In genomic region chr1:2301607-2302291, GRCh38 we compare ENCODE assay signal across 10 cellular contexts.
DNase-seq lines count a peak whose midpoint lies in the region; ATAC-seq, FAIRE-seq and TF ChIP-seq lines count a peak whose summit lies in the region.
"Had no signal": no experiment of that assay in that cellular context is flagged by ENCODE, and none has a peak within 500 bp of the region (broad histone marks: within the 10 kb centered on the region; RNA-seq: fewer than 3 reads in every experiment).

No MANE protein-coding gene starts in this region.

- H3K4me3 Mint-ChIP-seq in stimulated activated effector memory CD8-positive, alpha-beta T cell treated with anti-CD3 and anti-CD28 coated beads, Interleukin-12 subunit alpha, Interleukin-12 subunit beta, amount 100 ng/mL, for 72 hours: peak overlapping the region; percentile 73

- peaks cover 8 to 25% of the 10 kb centered on the region in 2 experiments for H3K36me3 ChIP-seq in endothelial cell of umbilical vein (ENCODE audit: control insufficient read depth in 2 of 2, extremely low read depth in 1 of 2, insufficient read depth in 2 of 2, low read length in 2 of 2)

- H3K36me3 Mint-ChIP-seq in stimulated activated effector memory CD8-positive, alpha-beta T cell treated with anti-CD3 and anti-CD28 coated beads, Interleukin-12 subunit alpha, Interleukin-12 subunit beta, amount 100 ng/mL, for 72 hours: peaks cover 55% of the 10 kb centered on the region

- CTCF ChIA-PET in RWPE1 (lab: Yijun Ruan, JAX) (interaction anchor here (0.9 kb wide), 1 partner anchor 107 kb away, joined by 3 read pairs; the partner anchor contains the start of gene FAAP20), endothelial cell of umbilical vein (lab: Charles Lee) (interaction anchor here (0.9 to 2.0 kb wide), 9 partner anchors 9 to 127 kb away, joined by 3 to 10 read pairs (median 6); partner anchors contain the start of gene FAAP20), GM10248 (lab: Yijun Ruan, JAX) (interaction anchor here (2.3 kb wide), 1 partner anchor 14 kb away, joined by 16 read pairs; no protein-coding TSS in a partner anchor)

- H3K4me1 Mint-ChIP-seq in stimulated activated effector memory CD8-positive, alpha-beta T cell treated with anti-CD3 and anti-CD28 coated beads, Interleukin-12 subunit alpha, Interleukin-12 subunit beta, amount 100 ng/mL, for 72 hours: peaks cover 39% of the 10 kb centered on the region

- no peak for ATAC-seq in stimulated activated effector memory CD8-positive, alpha-beta T cell treated with anti-CD3 and anti-CD28 coated beads, Interleukin-12 subunit alpha, Interleukin-12 subunit beta, amount 100 ng/mL, for 72 hours
- no peak for ATAC-seq in GM18505 (IDR thresholded peaks at IDR 0.05; ENCODE audit: unreplicated experiment)

- H3K79me2 ChIP-seq in endothelial cell of umbilical vein (ENCODE audit: control insufficient read depth, insufficient read depth, low read length): peaks cover 60% of the 10 kb centered on the region

- no peaks in the 10 kb centered on the region for H3K9me3 Mint-ChIP-seq in stimulated activated effector memory CD8-positive, alpha-beta T cell treated with anti-CD3 and anti-CD28 coated beads, Interleukin-12 subunit alpha, Interleukin-12 subunit beta, amount 100 ng/mL, for 72 hours

- H3K4me1 ChIP-seq in endothelial cell of umbilical vein (ENCODE audit: control insufficient read depth, extremely low read depth, insufficient read depth, low read length): peaks cover 27% of the 10 kb centered on the region

- no peak overlapping the region for H3K4me2 ChIP-seq in endothelial cell of umbilical vein (ENCODE audit: insufficient read depth, low read length)

- FAIRE-seq in endothelial cell of umbilical vein (lab: Jason Lieb, UNC): no peak

- H3K27ac ChIP-seq in RWPE1 (peak overlapping the region; percentile 67), endothelial cell of umbilical vein (ENCODE audit: insufficient read depth, low read depth, low read length) (peak overlapping the region; percentile 83)
- H3K27ac ChIP-seq: VCaP had no signal

- intact Hi-C loops in endothelial cell of umbilical vein (cut with micrococcal nuclease): loop anchor here (1.0 to 2.0 kb wide), 4 partner anchors 11 to 71 kb away; no protein-coding TSS in a partner anchor

- peak overlapping the region; percentile 47 for H3K4me3 ChIP-seq in GM12864 (ENCODE audit: low read depth, low read length)
- H3K4me3 ChIP-seq in endothelial cell of umbilical vein (replicated peaks in 1 of 3; ENCODE audit: insufficient read depth in 1 of 3, low read depth in 1 of 3, low read length in 3 of 3): no peak overlapping the region
- H3K4me3 ChIP-seq: prostate gland had no signal

- no TSS peak for BruUV-seq in endothelial cell of umbilical vein (replicated peaks; lab: Mats Ljungman, UMichigan)

- no peak for DNase-seq in GM12864 (ENCODE audit: low read depth)
- DNase-seq in RWPE1 (ENCODE audit: low spot score): no peak
- DNase-seq in endothelial cell of umbilical vein (ENCODE audit: low read depth, low spot score): no peak
- DNase-seq in stimulated activated effector memory CD8-positive, alpha-beta T cell treated with anti-CD3 and anti-CD28 coated beads, Interleukin-12 subunit alpha, Interleukin-12 subunit beta, amount 100 ng/mL, for 72 hours (ENCODE audit: low spot score in 2 of 2): no peak
- no peak for DNase-seq in GM10248 (ENCODE audit: extremely low spot score)
- no peak for DNase-seq in pons (ENCODE audit: low spot score)
- no peak for DNase-seq in NCI-H345 (lab: John Stamatoyannopoulos, UW)

- no peak for TF ChIP-seq POLR2A in endothelial cell of umbilical vein (IDR thresholded peaks at IDR 0.05; ENCODE audit: low read depth, low read length)
- TF ChIP-seq POLR2A in GM18505 (IDR thresholded peaks at IDR 0.05; ENCODE audit: borderline replicate concordance, extremely low read depth, insufficient read depth, insufficient read length): no peak

- dilution Hi-C loops in endothelial cell of umbilical vein (cut with MboI; ENCODE audit: extremely low pct_ligation_motif_present, low sequenced_read_pairs): loop anchor here (10.0 kb wide), 1 partner anchor 87 kb away; no protein-coding TSS in a partner anchor

- H3K9me3 ChIP-seq in endothelial cell of umbilical vein (replicated peaks; ENCODE audit: control insufficient read depth, insufficient read depth, low read length): no peaks in the 10 kb centered on the region
- H3K9me3 ChIP-seq: prostate gland had no signal

- no peak overlapping the region for H2AFZ ChIP-seq in endothelial cell of umbilical vein (ENCODE audit: low read depth, low read length)

- H3K9me1 ChIP-seq in endothelial cell of umbilical vein (replicated peaks; ENCODE audit: control insufficient read depth, extremely low read depth, insufficient read depth, low read length): no peaks in the 10 kb centered on the region

- H4K20me1 ChIP-seq in endothelial cell of umbilical vein (replicated peaks; ENCODE audit: control insufficient read depth, extremely low read depth, insufficient read depth, low read length): no peaks in the 10 kb centered on the region

- H3K9ac ChIP-seq in endothelial cell of umbilical vein (replicated peaks; ENCODE audit: extremely low read depth, insufficient read depth, low read length): no peak overlapping the region

- H3K27me3 ChIP-seq in endothelial cell of umbilical vein (ENCODE audit: control insufficient read depth in 2 of 2, insufficient read depth in 2 of 2, low read length in 2 of 2): no peaks in the 10 kb centered on the region

- no peak for TF ChIP-seq CTCF in GM12864 (IDR thresholded peaks at IDR 0.05; ENCODE audit: low read depth, low read length, missing control alignments)
- TF ChIP-seq CTCF in RWPE1 (conservative IDR thresholded peaks at IDR 0.05; ENCODE audit: low read depth): no peak
- no peak for TF ChIP-seq CTCF in endothelial cell of umbilical vein (IDR thresholded peaks at IDR 0.05; ENCODE audit: extremely low read depth in 1 of 2, insufficient read depth in 1 of 2, low read depth in 1 of 2, low read length in 2 of 2)
- no peak for TF ChIP-seq CTCF in GM10248 (IDR thresholded peaks at IDR 0.05; ENCODE audit: control extremely low read depth, extremely low read depth, low read depth, missing control alignments)

- H3K27ac Mint-ChIP-seq in stimulated activated effector memory CD8-positive, alpha-beta T cell treated with anti-CD3 and anti-CD28 coated beads, Interleukin-12 subunit alpha, Interleukin-12 subunit beta, amount 100 ng/mL, for 72 hours: peak overlapping the region; percentile 93

- POLR2A ChIA-PET in RWPE1 (lab: Yijun Ruan, JAX; ENCODE audit: low non-redundant PET): no interaction called here
- POLR2A ChIA-PET in endothelial cell of umbilical vein (lab: Charles Lee): no interaction called here
- POLR2A ChIA-PET in GM10248 (lab: Yijun Ruan, JAX): interaction anchor here (0.5 kb wide), 1 partner anchor 284 kb away, joined by 6 read pairs; no protein-coding TSS in a partner anchor

TF ChIP-seq in endothelial cell of umbilical vein, 7 proteins besides CTCF, POLR2A, EP300 and RAD21:
- TF ChIP-seq MYC (IDR thresholded peaks at IDR 0.05; ENCODE audit: low read depth, low read length) (no peak), JUN (IDR thresholded peaks at IDR 0.05; ENCODE audit: borderline replicate concordance, insufficient read depth, insufficient read length, low read depth) (no peak), FOS (IDR thresholded peaks at IDR 0.05; ENCODE audit: borderline replicate concordance, insufficient read depth, low read length) (no peak), GATA2 (IDR thresholded peaks at IDR 0.05; ENCODE audit: insufficient read depth, insufficient read length, low read depth, low read length) (no peak), EZH2 (IDR thresholded peaks at IDR 0.05; ENCODE audit: borderline replicate concordance, low read depth, low read length, severe bottlenecking) (no peak), MAX (IDR thresholded peaks at IDR 0.05; ENCODE audit: insufficient read depth, insufficient read length) (no peak)
